Comparison of ENCODE assay signal across 36 cellular contexts in the genomic region with DNA sequence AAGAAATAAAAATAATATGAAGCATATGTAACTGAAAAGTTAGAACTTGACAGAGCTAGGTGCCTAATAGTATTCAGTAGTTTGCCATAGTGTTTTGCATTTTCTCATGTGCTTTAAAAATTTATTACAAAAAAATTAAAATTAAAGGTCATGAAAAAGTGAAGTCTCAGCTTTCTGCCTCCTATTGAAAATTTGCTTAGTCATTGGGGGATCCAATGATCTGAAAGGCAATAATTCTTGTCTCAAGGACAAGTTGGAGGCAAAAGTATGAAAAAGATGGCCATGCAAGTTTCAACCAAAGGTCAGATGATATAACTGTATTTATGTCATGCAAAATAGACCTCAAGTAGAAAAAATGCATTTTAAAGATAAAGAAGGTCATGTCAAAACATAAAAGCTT.
"Had no signal": no experiment of that assay in that cellular context is flagged by ENCODE, and none has a peak within 500 bp of the region (broad histone marks: within the 10 kb centered on the region; RNA-seq: fewer than 3 reads in every experiment).

No MANE protein-coding gene starts in this region.

- H3K4me3 ChIP-seq: MG63 had no signal

- H3K36me3 ChIP-seq: MG63 had no signal

- DNase-seq: MG63, MM.1S, MV-4-11, NCI-H1048, NCI-H1092, NCI-H1092 treated with DMSO at 0.1 percent for 48 hours, NCI-H1105, NCI-H1105 treated with DMSO at 0.1 percent for 48 hours, NCI-H1417, NCI-H1417 treated with DMSO at 0.1 percent for 48 hours, NCI-H1436, NCI-H1436 treated with DMSO at 0.1 percent for 48 hours, NCI-H146, NCI-H1694, NCI-H1694 treated with DMSO at 0.1 percent for 48 hours, NCI-H187, NCI-H187 treated with DMSO at 0.1 percent for 48 hours, NCI-H1930, NCI-H2029, NCI-H2029 treated with DMSO at 0.1 percent for 48 hours, NCI-H2081, NCI-H2081 treated with DMSO at 0.1 percent for 48 hours, NCI-H2107, NCI-H2171, NCI-H2171 treated with DMSO at 0.1 percent for 48 hours, NCI-H2227 treated with DMSO at 0.1 percent for 48 hours, NCI-H226, NCI-H345, NCI-H446, NCI-H446 treated with DMSO at 0.1 percent for 48 hours, NCI-H510A, NCI-H510A treated with DMSO at 0.1 percent for 48 hours, NCI-H524, NCI-H524 treated with DMSO at 0.1 percent for 48 hours, NCI-H526, NCI-H526 treated with DMSO at 0.1 percent for 48 hours had no signal

- H3K9me3 ChIP-seq: MG63 had no signal

- H3K27me3 ChIP-seq: MG63 had no signal
